15 cellular contexts compared by ENCODE assay signal in the genomic region with DNA sequence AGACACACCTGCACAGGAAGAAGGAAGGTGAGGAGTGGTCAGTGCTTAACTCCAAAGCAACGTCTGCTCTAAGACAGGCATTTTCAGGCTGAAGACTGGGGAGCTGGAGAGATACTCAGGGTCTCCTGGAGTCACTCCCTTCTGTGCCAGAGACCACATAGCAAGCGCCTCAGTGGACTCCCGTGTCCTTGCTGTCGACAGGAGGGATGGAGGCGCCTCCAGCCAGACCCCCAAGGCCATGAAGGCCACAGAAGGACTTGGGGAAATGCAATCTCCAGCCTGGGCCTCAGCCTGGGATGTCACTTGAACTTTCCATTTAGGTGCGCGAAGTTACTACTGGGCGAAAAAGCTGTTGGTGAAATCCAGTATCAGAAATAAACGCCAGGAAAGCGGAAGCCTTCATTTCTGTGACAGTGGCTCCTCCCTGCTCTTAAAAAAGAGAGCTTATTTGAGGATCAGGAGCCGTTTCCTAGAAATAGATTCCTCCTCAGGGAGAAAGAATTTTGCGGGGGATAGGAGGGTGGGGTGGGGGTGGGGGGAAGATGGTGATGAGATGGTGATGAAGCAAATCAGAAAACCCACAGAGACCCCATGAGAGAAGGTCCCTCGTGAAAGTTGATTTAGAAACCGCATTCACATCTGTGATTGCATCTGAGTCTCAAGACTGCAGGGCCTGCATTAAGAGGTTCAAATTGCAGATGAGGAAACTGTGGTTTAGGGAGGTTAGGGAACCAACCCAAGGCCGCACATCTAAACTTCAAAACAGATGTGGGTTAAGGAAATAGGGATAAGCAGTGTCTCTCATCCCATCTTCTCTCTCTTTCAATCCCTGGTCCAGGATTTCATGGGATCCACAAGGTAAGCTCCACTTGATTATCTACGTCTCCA.
"Had no signal": no experiment of that assay in that cellular context is flagged by ENCODE, and none has a peak within 500 bp of the region (broad histone marks: within the 10 kb centered on the region; RNA-seq: fewer than 3 reads in every experiment).

No MANE protein-coding gene starts in this region.

- ATAC-seq: activated CD4-positive, alpha-beta T cell treated with anti-CD3 and anti-CD28 coated beads for 36 hours; activated T-cell treated with anti-CD3 and anti-CD28 coated beads, Interleukin-2, amount 50 U/mL, for 4 hours; left lung; naive thymus-derived CD4-positive, alpha-beta T cell; stimulated activated naive B cell treated with anti-CD40 and anti-IgM and Interleukin-4, amounts not matched to agents 10 μg/mL and 1 μg/mL and 100 μg/mL, for 72 hours had no signal

- H3K9me3 ChIP-seq: adrenal gland, left lung, ovary, thyroid gland had no signal

- H3K4me3 ChIP-seq: adrenal gland, left lung, ovary, thyroid gland had no signal

- H3K4me1 ChIP-seq: adrenal gland, left lung, thyroid gland had no signal

- H3K27ac ChIP-seq: adrenal gland, left lung, ovary, thyroid gland, WERI-Rb-1 had no signal

- H3K27me3 ChIP-seq: adrenal gland, ovary, thyroid gland had no signal

- DNase-seq: activated CD4-positive, alpha-beta memory T cell treated with anti-CD3 and anti-CD28 coated beads, Interleukin-2, amount 10 ng/mL, durations not matched to agents 7 days and 5 days; activated CD4-positive, alpha-beta T cell treated with anti-CD3 and anti-CD28 coated beads for 36 hours; activated effector memory CD4-positive, alpha-beta T cell treated with Interleukin-2 at 50 U/mL for 16 hours; activated T-cell treated with anti-CD3 and anti-CD28 coated beads, Interleukin-2, amount 50 U/mL, for 4 hours; adrenal gland; hippocampal formation; left lung; mammary epithelial cell; naive thymus-derived CD4-positive, alpha-beta T cell; ovary; stimulated activated CD4-positive, alpha-beta T cell treated with anti-CD3 and anti-CD28 coated beads, Interleukin-2, amount 100 ng/mL, for 48 hours; stimulated activated naive B cell treated with anti-CD40 and anti-IgM and Interleukin-4, amounts not matched to agents 10 μg/mL and 1 μg/mL and 100 μg/mL, for 72 hours; T1000; thyroid gland; WERI-Rb-1 had no signal

- H3K36me3 ChIP-seq: adrenal gland, left lung, ovary, thyroid gland, WERI-Rb-1 had no signal
